ENCODE assay signal across 9 cellular contexts in genomic region chr13:26941345-26942174, GRCh38.
DNase-seq lines count a peak whose midpoint lies in the region; ATAC-seq, FAIRE-seq and TF ChIP-seq lines count a peak whose summit lies in the region.
"Had no signal": no experiment of that assay in that cellular context is flagged by ENCODE, and none has a peak within 500 bp of the region (broad histone marks: within the 10 kb centered on the region; RNA-seq: fewer than 3 reads in every experiment).

No MANE protein-coding gene starts in this region.

- H3K4me2 ChIP-seq in K562 (ENCODE audit: insufficient read depth, low read length) (no peak overlapping the region), mesenchymal stem cell (ENCODE audit: low read length, poor library complexity, severe bottlenecking) (no peak overlapping the region)

- no peak overlapping the region for H2BK15ac ChIP-seq in mesenchymal stem cell (ENCODE audit: low read depth, poor library complexity, severe bottlenecking)

- H3K36me3 ChIP-seq in HEK293 (ENCODE audit: control insufficient read depth in 2 of 2, insufficient read depth in 1 of 2, low read length in 2 of 2) (no peaks in the 10 kb centered on the region), K562 (ENCODE audit: control insufficient read depth, insufficient read depth, low read length) (no peaks in the 10 kb centered on the region), mesenchymal stem cell (ENCODE audit: control insufficient read depth in 1 of 2, insufficient read depth in 2 of 2, low read depth in 1 of 2, low read length in 2 of 2) (no peaks in the 10 kb centered on the region)

- intact Hi-C loops in K562 (cut with micrococcal nuclease), result no loop called here
- intact Hi-C loops in activated T-helper 1 cell treated with anti-CD3 and anti-CD28 coated beads, Interleukin-12 subunit alpha, Interleukin-12 subunit beta, Interleukin-2, Interleukin-4 antibody, amounts not matched to agents 30 ng/mL and 10 ng/mL and 1 ng/mL, durations not matched to agents 14 hours and 24 hours and 36 hours (cut with micrococcal nuclease), result no loop called here

- no peaks in the 10 kb centered on the region for H3K36me3 Mint-ChIP-seq in activated T-helper 1 cell treated with anti-CD3 and anti-CD28 coated beads, Interleukin-12 subunit alpha, Interleukin-12 subunit beta, Interleukin-2, Interleukin-4 antibody, amounts not matched to agents 30 ng/mL and 10 ng/mL and 1 ng/mL, durations not matched to agents 14 hours and 24 hours and 36 hours (ENCODE audit: low read depth)
- H3K36me3 Mint-ChIP-seq: mesothelial cell of epicardium had no signal

- CTCF ChIA-PET in HEK293 (lab: Yijun Ruan, JAX), result interaction anchor here (1.1 to 1.7 kb wide), 3 partner anchors 11 to 885 kb away, joined by 3 to 5 read pairs (median 4); no protein-coding TSS in a partner anchor
- CTCF ChIA-PET in K562 (lab: Yijun Ruan, JAX; ENCODE audit: low intra/inter-chr PET ratio), result no interaction called here

- H3K9ac ChIP-seq in K562 (ENCODE audit: insufficient read depth in 1 of 2, low read depth in 2 of 2, low read length in 2 of 2) (no peak overlapping the region), mesenchymal stem cell (ENCODE audit: low read length) (peak overlapping the region; percentile 41)

- 3% methylated on average over 7 of the region's 7 CpGs for whole genome bisulfite sequencing in K562 (ENCODE audit: insufficient coverage, low coverage, missing lambda C conversion rate)
- WGBS in mesenchymal stem cell, result 47% methylated on average over 5 of the region's 7 CpGs

- H3K27ac ChIP-seq in HEK293 (ENCODE audit: extremely low read depth, low read depth, low read length) (no peak overlapping the region), K562 (ENCODE audit: extremely low read depth, low read depth, low read length) (no peak overlapping the region), mesenchymal stem cell (ENCODE audit: low read length, poor library complexity, severe bottlenecking) (no peak overlapping the region)

- H3K27me3 ChIP-seq in K562 (ENCODE audit: control insufficient read depth in 2 of 2, insufficient read depth in 2 of 2, low read length in 2 of 2) (peaks cover 0 to 4% of the 10 kb centered on the region in 2 experiments; a peak in 1 of 5 replicates), mesenchymal stem cell (ENCODE audit: control insufficient read depth in 1 of 2, insufficient read depth in 1 of 2, low read length in 2 of 2) (peaks cover 23 to 26% of the 10 kb centered on the region in 2 experiments)

- DNase-seq in Daoy (ENCODE audit: low read depth) (peak; percentile 69), K562 (ENCODE audit: extremely low read depth in 1 of 4, low spot score in 3 of 4) (no peak), mesenchymal stem cell (peak; percentile 92)
- no peak for DNase-seq in activated T-helper 1 cell treated with anti-CD3 and anti-CD28 coated beads, Interleukin-12 subunit alpha, Interleukin-12 subunit beta, Interleukin-2, Interleukin-4 antibody, amounts not matched to agents 30 ng/mL and 10 ng/mL and 1 ng/mL, durations not matched to agents 14 hours and 24 hours and 36 hours (ENCODE audit: low spot score)
- DNase-seq: central memory CD4-positive, alpha-beta T cell had no signal

- H2BK120ac ChIP-seq in mesenchymal stem cell (ENCODE audit: low read depth, low read length), result no peak overlapping the region

- H3K79me2 ChIP-seq in K562 (ENCODE audit: control insufficient read depth, insufficient read depth, low read length), result no peaks in the 10 kb centered on the region

- TF ChIP-seq EP300 in K562 (IDR thresholded peaks at IDR 0.05; ENCODE audit: low read length), result no peak

- FAIRE-seq in K562 (lab: Jason Lieb, UNC), result no peak

- no peaks in the 10 kb centered on the region for H3K9me1 ChIP-seq in K562 (ENCODE audit: control insufficient read depth, insufficient read depth, low read length)

- H3K14ac ChIP-seq in mesenchymal stem cell (ENCODE audit: low read length in 2 of 2), result no peak overlapping the region

- TF ChIP-seq CTCF in HEK293 (tag by site-specific recombination; IDR thresholded peaks at IDR 0.05) (no peak), K562 (IDR thresholded peaks at IDR 0.05 in 2 of 3, conservative IDR thresholded peaks at IDR 0.05 in 1 of 3; ENCODE audit: insufficient read depth in 2 of 3, low read depth in 1 of 3, low read length in 3 of 3) (no peak)

- no peak for TF ChIP-seq RAD21 in K562 (CRISPR knock-in tag; conservative IDR thresholded peaks at IDR 0.05 in 1 of 2, IDR thresholded peaks at IDR 0.05 in 1 of 2)

- no peak overlapping the region for H3K23ac ChIP-seq in mesenchymal stem cell (ENCODE audit: low read length in 2 of 2)

- no peaks in the 10 kb centered on the region for H3K79me1 ChIP-seq in mesenchymal stem cell (replicated peaks; ENCODE audit: low read length, poor library complexity, severe bottlenecking)

- no peak for TF ChIP-seq POLR2A in K562 (conservative IDR thresholded peaks at IDR 0.05)

- no TSS peak for BruUV-seq in K562 (replicated peaks; lab: Mats Ljungman, UMichigan)

- H2BK5ac ChIP-seq in mesenchymal stem cell (ENCODE audit: low read depth, low read length, poor library complexity, severe bottlenecking), result no peak overlapping the region

- no peak overlapping the region for H4K91ac ChIP-seq in mesenchymal stem cell (ENCODE audit: low read length)

- no peak overlapping the region for H4K8ac ChIP-seq in mesenchymal stem cell (ENCODE audit: low read length)

- no peak overlapping the region for H3K27ac Mint-ChIP-seq in activated T-helper 1 cell treated with anti-CD3 and anti-CD28 coated beads, Interleukin-12 subunit alpha, Interleukin-12 subunit beta, Interleukin-2, Interleukin-4 antibody, amounts not matched to agents 30 ng/mL and 10 ng/mL and 1 ng/mL, durations not matched to agents 14 hours and 24 hours and 36 hours
- H3K27ac Mint-ChIP-seq: mesothelial cell of epicardium had no signal

- H3K9me3 Mint-ChIP-seq in activated T-helper 1 cell treated with anti-CD3 and anti-CD28 coated beads, Interleukin-12 subunit alpha, Interleukin-12 subunit beta, Interleukin-2, Interleukin-4 antibody, amounts not matched to agents 30 ng/mL and 10 ng/mL and 1 ng/mL, durations not matched to agents 14 hours and 24 hours and 36 hours, result no peaks in the 10 kb centered on the region
- H3K9me3 Mint-ChIP-seq: mesothelial cell of epicardium had no signal

- H3K4me3 Mint-ChIP-seq in activated T-helper 1 cell treated with anti-CD3 and anti-CD28 coated beads, Interleukin-12 subunit alpha, Interleukin-12 subunit beta, Interleukin-2, Interleukin-4 antibody, amounts not matched to agents 30 ng/mL and 10 ng/mL and 1 ng/mL, durations not matched to agents 14 hours and 24 hours and 36 hours, result no peak overlapping the region
- H3K4me3 Mint-ChIP-seq: mesothelial cell of epicardium had no signal

- in situ Hi-C loops in K562 (cut with MboI), result loop anchor here (25.0 kb wide), 2 partner anchors 754 to 896 kb away; no protein-coding TSS in a partner anchor

- no peak overlapping the region for H3K18ac ChIP-seq in mesenchymal stem cell (ENCODE audit: low read depth in 1 of 2, low read length in 2 of 2)

- H3K4me1 ChIP-seq in HEK293 (ENCODE audit: control insufficient read depth, insufficient read depth, low read length) (no peaks in the 10 kb centered on the region), K562 (replicated peaks in 1 of 2; ENCODE audit: control insufficient read depth in 2 of 2, insufficient read depth in 2 of 2, low read length in 2 of 2) (no peaks in the 10 kb centered on the region; a peak in 1 of 5 replicates), mesenchymal stem cell (ENCODE audit: control insufficient read depth, insufficient read depth, low read depth, low read length) (no peaks in the 10 kb centered on the region)

- no peak overlapping the region for H2BK12ac ChIP-seq in mesenchymal stem cell (ENCODE audit: low read length in 2 of 2)

- no peak overlapping the region for H3K4ac ChIP-seq in mesenchymal stem cell (ENCODE audit: low read depth in 1 of 2, low read length in 2 of 2)

- H4K20me1 ChIP-seq in K562 (replicated peaks; ENCODE audit: control insufficient read depth, insufficient read depth, low read length), result no peaks in the 10 kb centered on the region

- ATAC-seq in K562 (peak; percentile 57; the same call in 2 of the 3 replicates), GM18520 (IDR thresholded peaks at IDR 0.05; ENCODE audit: unreplicated experiment) (no peak), HG03565 (IDR thresholded peaks at IDR 0.05; ENCODE audit: unreplicated experiment) (no peak)

- H3K27me3 Mint-ChIP-seq in activated T-helper 1 cell treated with anti-CD3 and anti-CD28 coated beads, Interleukin-12 subunit alpha, Interleukin-12 subunit beta, Interleukin-2, Interleukin-4 antibody, amounts not matched to agents 30 ng/mL and 10 ng/mL and 1 ng/mL, durations not matched to agents 14 hours and 24 hours and 36 hours (ENCODE audit: insufficient read depth), result peaks cover 20% of the 10 kb centered on the region

- H3K9me3 ChIP-seq in HEK293 (ENCODE audit: control insufficient read depth, insufficient read depth, low read depth, low read length) (no peaks in the 10 kb centered on the region), K562 (replicated peaks; ENCODE audit: control insufficient read depth, insufficient read depth, low read depth, low read length) (no peaks in the 10 kb centered on the region), mesenchymal stem cell (ENCODE audit: control insufficient read depth, low read length) (no peaks in the 10 kb centered on the region)

- H2AFZ ChIP-seq in K562 (ENCODE audit: low read depth, low read length) (no peak overlapping the region), mesenchymal stem cell (ENCODE audit: low read depth, low read length) (no peak overlapping the region)

- H3K4me3 ChIP-seq in HEK293 (ENCODE audit: low read depth, low read length) (no peak overlapping the region), K562 (no peak overlapping the region), mesenchymal stem cell (ENCODE audit: insufficient read depth in 1 of 2, low read depth in 1 of 2, low read length in 2 of 2) (peak overlapping the region in 1 of 2 experiments; percentile 54)

- H2AK5ac ChIP-seq in mesenchymal stem cell (ENCODE audit: low read length, severe bottlenecking), result no peak overlapping the region

- H3K4me1 Mint-ChIP-seq in activated T-helper 1 cell treated with anti-CD3 and anti-CD28 coated beads, Interleukin-12 subunit alpha, Interleukin-12 subunit beta, Interleukin-2, Interleukin-4 antibody, amounts not matched to agents 30 ng/mL and 10 ng/mL and 1 ng/mL, durations not matched to agents 14 hours and 24 hours and 36 hours (ENCODE audit: low read depth), result peaks cover 5% of the 10 kb centered on the region
- H3K4me1 Mint-ChIP-seq: mesothelial cell of epicardium had no signal

- POLR2A ChIA-PET in HEK293 (lab: Yijun Ruan, JAX), result no interaction called here
- POLR2A ChIA-PET in K562 (lab: Yijun Ruan, JAX), result no interaction called here

TF ChIP-seq in HEK293, 187 proteins besides CTCF, POLR2A, EP300 and RAD21 (continues in another document):
- TF ChIP-seq GLIS1 (tag by site-specific recombination; IDR thresholded peaks at IDR 0.05) (no peak), ZNF544 (tag by site-specific recombination; IDR thresholded peaks at IDR 0.05) (no peak), OSR2 (tag by site-specific recombination; IDR thresholded peaks at IDR 0.05) (peak; percentile 50)

TF ChIP-seq in K562, 482 proteins besides CTCF, POLR2A, EP300 and RAD21 (continues in another document):
- no peak for TF ChIP-seq KAT2B (IDR thresholded peaks at IDR 0.05; ENCODE audit: low read depth, low read length)
- TF ChIP-seq ZNF431 (CRISPR knock-in tag; IDR thresholded peaks at IDR 0.05), result no peak
- no peak for TF ChIP-seq HDGF (IDR thresholded peaks at IDR 0.05)
- no peak for TF ChIP-seq KLF1 (tag; IDR thresholded peaks at IDR 0.05)

Comparison
In these comparisons a context has a peak if more than half of its experiments do, and no peak if none do; other contexts are left out.
1. DNase-seq: peak in Daoy (single experiment) and mesenchymal stem cell (single experiment); none in K562 (0 of 4) and activated T-helper 1 cell treated with anti-CD3 and anti-CD28 coated beads, Interleukin-12 subunit alpha, Interleukin-12 subunit beta, Interleukin-2, Interleukin-4 antibody, amounts not matched to agents 30 ng/mL and 10 ng/mL and 1 ng/mL, durations not matched to agents 14 hours and 24 hours and 36 hours (single experiment).